In genomic region chr1:91777630-91778300, GRCh38 we compare ENCODE assay signal across 16 cellular contexts.
DNase-seq lines count a peak whose midpoint lies in the region; ATAC-seq and TF ChIP-seq lines count a peak whose summit lies in the region.
"Had no signal": no experiment of that assay in that cellular context is flagged by ENCODE, and none has a peak within 500 bp of the region (broad histone marks: within the 10 kb centered on the region; RNA-seq: fewer than 3 reads in every experiment).

No MANE protein-coding gene starts in this region.

- H3K36me3 Mint-ChIP-seq in T-helper 17 cell (ENCODE audit: low read depth): peaks cover 5% of the 10 kb centered on the region
- peaks cover 18% of the 10 kb centered on the region for H3K36me3 Mint-ChIP-seq in type B pancreatic cell
- H3K36me3 Mint-ChIP-seq in chondrocyte (ENCODE audit: low read depth): no peaks in the 10 kb centered on the region
- H3K36me3 Mint-ChIP-seq in Calu3 (ENCODE audit: insufficient read depth, unreplicated experiment): no peaks in the 10 kb centered on the region

- H3K9me3 ChIP-seq in T-helper 17 cell (ENCODE audit: control insufficient read depth, low read length, poor library complexity, severe bottlenecking): no peaks in the 10 kb centered on the region
- H3K9me3 ChIP-seq: A549, colonic mucosa, SJSA1 had no signal

- intact Hi-C loops in Calu3 (cut with micrococcal nuclease; ENCODE audit: unreplicated experiment): no loop called here

- H3K27me3 Mint-ChIP-seq in T-helper 17 cell (no peaks in the 10 kb centered on the region), type B pancreatic cell (no peaks in the 10 kb centered on the region), chondrocyte (ENCODE audit: low read depth) (no peaks in the 10 kb centered on the region), Calu3 (ENCODE audit: unreplicated experiment) (no peaks in the 10 kb centered on the region)
- H3K27me3 Mint-ChIP-seq: activated CD4-positive, alpha-beta T cell treated with anti-CD3 and anti-CD28 coated beads for 36 hours; naive thymus-derived CD4-positive, alpha-beta T cell had no signal

- H3K27ac Mint-ChIP-seq in T-helper 17 cell (peak overlapping the region; percentile 39), type B pancreatic cell (peak overlapping the region; percentile 35), chondrocyte (ENCODE audit: unreplicated experiment) (no peak overlapping the region), Calu3 (ENCODE audit: unreplicated experiment) (no peak overlapping the region)
- H3K27ac Mint-ChIP-seq: activated CD4-positive, alpha-beta T cell treated with anti-CD3 and anti-CD28 coated beads for 36 hours had no signal

- CTCF ChIA-PET in Calu3 (lab: Charles Lee): no interaction called here

- peaks cover 12% of the 10 kb centered on the region for H3K4me1 Mint-ChIP-seq in T-helper 17 cell
- peaks cover 45% of the 10 kb centered on the region for H3K4me1 Mint-ChIP-seq in type B pancreatic cell (ENCODE audit: unreplicated experiment)
- peaks cover 15% of the 10 kb centered on the region for H3K4me1 Mint-ChIP-seq in chondrocyte (ENCODE audit: low read depth)
- no peaks in the 10 kb centered on the region for H3K4me1 Mint-ChIP-seq in Calu3 (ENCODE audit: low read depth, unreplicated experiment)

- no peak for TF ChIP-seq CTCF in type B pancreatic cell (conservative IDR thresholded peaks at IDR 0.05)
- no peak for TF ChIP-seq CTCF in chondrocyte (IDR thresholded peaks at IDR 0.05)
- TF ChIP-seq CTCF in Calu3 (IDR thresholded peaks at IDR 0.05; ENCODE audit: unreplicated experiment): no peak

- DNase-seq in NCI-H82 (lab: John Stamatoyannopoulos, UW): peak; percentile 31
- DNase-seq in NCI-H82 treated with DMSO at 0.1 percent for 48 hours (lab: John Stamatoyannopoulos, UW; ENCODE audit: unreplicated experiment): no peak
- no peak for DNase-seq in T-helper 17 cell
- peak; percentile 57 for DNase-seq in left kidney (ENCODE audit: low read depth, low spot score)
- no peak for DNase-seq in type B pancreatic cell (ENCODE audit: extremely low spot score, unreplicated experiment)
- DNase-seq in chondrocyte (ENCODE audit: low spot score): no peak
- no peak for DNase-seq in Calu3
- DNase-seq: activated CD4-positive, alpha-beta T cell treated with anti-CD3 and anti-CD28 coated beads for 36 hours; activated naive CD4-positive, alpha-beta T cell treated with Interleukin-2 at 50 U/mL for 16 hours; C1 segment of cervical spinal cord; colonic mucosa; naive thymus-derived CD4-positive, alpha-beta T cell; PC-9 had no signal

- BruUV-seq in Calu3 (replicated peaks; lab: Mats Ljungman, UMichigan): no TSS peak

- H3K4me3 Mint-ChIP-seq in T-helper 17 cell: no peak overlapping the region
- H3K4me3 Mint-ChIP-seq in type B pancreatic cell: peak overlapping the region; percentile 24
- H3K4me3 Mint-ChIP-seq in chondrocyte (ENCODE audit: unreplicated experiment): no peak overlapping the region
- H3K4me3 Mint-ChIP-seq in Calu3 (ENCODE audit: low read depth, unreplicated experiment): no peak overlapping the region
- H3K4me3 Mint-ChIP-seq: activated CD4-positive, alpha-beta T cell treated with anti-CD3 and anti-CD28 coated beads for 36 hours; naive thymus-derived CD4-positive, alpha-beta T cell had no signal

- H3K9me3 Mint-ChIP-seq in type B pancreatic cell: peaks cover 6% of the 10 kb centered on the region
- H3K9me3 Mint-ChIP-seq in chondrocyte (ENCODE audit: low read depth): no peaks in the 10 kb centered on the region
- no peaks in the 10 kb centered on the region for H3K9me3 Mint-ChIP-seq in Calu3 (ENCODE audit: low read depth, unreplicated experiment)

- ATAC-seq in T-helper 17 cell (no peak), GM21619 (IDR thresholded peaks at IDR 0.05; ENCODE audit: unreplicated experiment) (no peak)
- ATAC-seq: A549; activated CD4-positive, alpha-beta T cell treated with anti-CD3 and anti-CD28 coated beads for 36 hours; naive thymus-derived CD4-positive, alpha-beta T cell had no signal

Comparison
In these comparisons a context has a peak if more than half of its experiments do, and no peak if none do; other contexts are left out.
1. DNase-seq: peak in NCI-H82 (single experiment) and left kidney (single experiment); none in NCI-H82 treated with DMSO at 0.1 percent for 48 hours (single experiment), T-helper 17 cell (0 of 3), type B pancreatic cell (single experiment), chondrocyte (single experiment) and Calu3 (single experiment).
2. H3K27ac Mint-ChIP-seq: peak in T-helper 17 cell (single experiment) and type B pancreatic cell (single experiment); none in chondrocyte (single experiment) and Calu3 (single experiment).